In the genomic region with DNA sequence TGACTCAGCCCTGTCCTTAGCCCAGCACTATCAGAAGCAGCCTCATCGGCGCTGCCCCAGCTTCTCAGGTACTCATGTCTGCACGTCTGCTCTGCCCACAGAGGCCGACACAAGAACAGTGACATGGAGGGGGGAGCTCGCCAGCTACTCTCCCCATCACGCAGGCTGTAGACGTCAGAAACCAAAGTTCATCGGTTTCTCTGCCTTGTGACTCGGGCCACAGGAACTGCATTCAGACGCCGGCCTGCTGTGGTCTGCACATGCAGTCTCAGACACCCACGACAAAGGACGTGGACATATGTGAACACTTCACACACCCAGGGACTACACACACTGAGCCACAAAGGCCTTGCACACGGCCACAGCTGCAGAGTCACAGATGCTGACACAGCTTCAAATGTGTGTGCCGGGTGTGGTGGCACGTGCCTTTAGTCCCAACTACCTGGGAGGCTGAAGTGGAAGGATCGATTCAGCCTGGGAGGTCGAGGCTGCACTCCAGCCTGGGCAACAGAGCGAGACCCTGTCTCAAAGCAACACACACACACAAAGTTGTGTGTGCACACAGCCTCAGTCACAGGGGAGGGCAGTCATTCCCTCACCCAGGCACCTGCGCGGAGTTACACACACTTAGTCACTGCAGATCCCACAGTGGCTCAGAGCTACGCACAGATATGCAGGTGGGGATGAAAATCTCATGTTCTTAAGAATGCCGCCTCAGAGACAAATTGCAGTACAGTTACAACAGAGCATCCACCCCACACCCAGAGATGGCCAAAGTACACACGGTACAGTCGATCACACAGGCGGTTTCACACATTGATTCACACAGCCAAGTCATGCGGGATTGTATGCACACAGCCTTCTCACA, we compare ENCODE assay signal across 1 cellular context.
TF ChIP-seq lines count a peak whose summit lies in the region.

No MANE protein-coding gene starts in this region.

TF ChIP-seq in HepG2, 621 proteins besides CTCF, POLR2A, EP300 and RAD21 (continued from another document and continues in another):
- TF ChIP-seq, protein P1, sequence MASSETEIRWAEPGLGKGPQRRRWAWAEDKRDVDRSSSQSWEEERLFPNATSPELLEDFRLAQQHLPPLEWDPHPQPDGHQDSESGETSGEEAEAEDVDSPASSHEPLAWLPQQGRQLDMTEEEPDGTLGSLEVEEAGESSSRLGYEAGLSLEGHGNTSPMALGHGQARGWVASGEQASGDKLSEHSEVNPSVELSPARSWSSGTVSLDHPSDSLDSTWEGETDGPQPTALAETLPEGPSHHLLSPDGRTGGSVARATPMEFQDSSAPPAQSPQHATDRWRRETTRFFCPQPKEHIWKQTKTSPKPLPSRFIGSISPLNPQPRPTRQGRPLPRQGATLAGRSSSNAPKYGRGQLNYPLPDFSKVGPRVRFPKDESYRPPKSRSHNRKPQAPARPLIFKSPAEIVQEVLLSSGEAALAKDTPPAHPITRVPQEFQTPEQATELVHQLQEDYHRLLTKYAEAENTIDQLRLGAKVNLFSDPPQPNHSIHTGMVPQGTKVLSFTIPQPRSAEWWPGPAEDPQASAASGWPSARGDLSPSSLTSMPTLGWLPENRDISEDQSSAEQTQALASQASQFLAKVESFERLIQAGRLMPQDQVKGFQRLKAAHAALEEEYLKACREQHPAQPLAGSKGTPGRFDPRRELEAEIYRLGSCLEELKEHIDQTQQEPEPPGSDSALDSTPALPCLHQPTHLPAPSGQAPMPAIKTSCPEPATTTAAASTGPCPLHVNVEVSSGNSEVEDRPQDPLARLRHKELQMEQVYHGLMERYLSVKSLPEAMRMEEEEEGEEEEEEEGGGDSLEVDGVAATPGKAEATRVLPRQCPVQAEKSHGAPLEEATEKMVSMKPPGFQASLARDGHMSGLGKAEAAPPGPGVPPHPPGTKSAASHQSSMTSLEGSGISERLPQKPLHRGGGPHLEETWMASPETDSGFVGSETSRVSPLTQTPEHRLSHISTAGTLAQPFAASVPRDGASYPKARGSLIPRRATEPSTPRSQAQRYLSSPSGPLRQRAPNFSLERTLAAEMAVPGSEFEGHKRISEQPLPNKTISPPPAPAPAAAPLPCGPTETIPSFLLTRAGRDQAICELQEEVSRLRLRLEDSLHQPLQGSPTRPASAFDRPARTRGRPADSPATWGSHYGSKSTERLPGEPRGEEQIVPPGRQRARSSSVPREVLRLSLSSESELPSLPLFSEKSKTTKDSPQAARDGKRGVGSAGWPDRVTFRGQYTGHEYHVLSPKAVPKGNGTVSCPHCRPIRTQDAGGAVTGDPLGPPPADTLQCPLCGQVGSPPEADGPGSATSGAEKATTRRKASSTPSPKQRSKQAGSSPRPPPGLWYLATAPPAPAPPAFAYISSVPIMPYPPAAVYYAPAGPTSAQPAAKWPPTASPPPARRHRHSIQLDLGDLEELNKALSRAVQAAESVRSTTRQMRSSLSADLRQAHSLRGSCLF (CRISPR knock-in tag; IDR thresholded peaks at IDR 0.05; ENCODE audit: borderline replicate concordance): no peak
- TF ChIP-seq POLR2AphosphoS2 (IDR thresholded peaks at IDR 0.05; ENCODE audit: low read depth, low read length): peak; percentile 59; the same call in 1 of the 2 replicates
- TF ChIP-seq ZNF10 (CRISPR knock-in tag; IDR thresholded peaks at IDR 0.05; ENCODE audit: borderline replicate concordance, low read depth): no peak
- TF ChIP-seq ZSCAN12 (CRISPR knock-in tag; IDR thresholded peaks at IDR 0.05): no peak
- peak; percentile 89 for TF ChIP-seq TMF1 (CRISPR knock-in tag; IDR thresholded peaks at IDR 0.05; ENCODE audit: low read depth)
- TF ChIP-seq CHCHD3 (CRISPR knock-in tag; IDR thresholded peaks at IDR 0.05): no peak
- TF ChIP-seq, protein P2, sequence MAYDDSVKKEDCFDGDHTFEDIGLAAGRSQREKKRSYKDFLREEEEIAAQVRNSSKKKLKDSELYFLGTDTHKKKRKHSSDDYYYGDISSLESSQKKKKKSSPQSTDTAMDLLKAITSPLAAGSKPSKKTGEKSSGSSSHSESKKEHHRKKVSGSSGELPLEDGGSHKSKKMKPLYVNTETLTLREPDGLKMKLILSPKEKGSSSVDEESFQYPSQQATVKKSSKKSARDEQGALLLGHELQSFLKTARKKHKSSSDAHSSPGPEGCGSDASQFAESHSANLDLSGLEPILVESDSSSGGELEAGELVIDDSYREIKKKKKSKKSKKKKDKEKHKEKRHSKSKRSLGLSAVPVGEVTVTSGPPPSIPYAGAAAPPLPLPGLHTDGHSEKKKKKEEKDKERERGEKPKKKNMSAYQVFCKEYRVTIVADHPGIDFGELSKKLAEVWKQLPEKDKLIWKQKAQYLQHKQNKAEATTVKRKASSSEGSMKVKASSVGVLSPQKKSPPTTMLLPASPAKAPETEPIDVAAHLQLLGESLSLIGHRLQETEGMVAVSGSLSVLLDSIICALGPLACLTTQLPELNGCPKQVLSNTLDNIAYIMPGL (CRISPR knock-in tag; IDR thresholded peaks at IDR 0.05; ENCODE audit: borderline replicate concordance in 1 of 2, low read depth in 1 of 2): peak; percentile 50 to 93; a peak in 2 of 4 replicates
- TF ChIP-seq IKZF4 (CRISPR knock-in tag; IDR thresholded peaks at IDR 0.05; ENCODE audit: borderline replicate concordance, low read depth, not compliant biosample characterization): no peak
- TF ChIP-seq, protein P3, sequence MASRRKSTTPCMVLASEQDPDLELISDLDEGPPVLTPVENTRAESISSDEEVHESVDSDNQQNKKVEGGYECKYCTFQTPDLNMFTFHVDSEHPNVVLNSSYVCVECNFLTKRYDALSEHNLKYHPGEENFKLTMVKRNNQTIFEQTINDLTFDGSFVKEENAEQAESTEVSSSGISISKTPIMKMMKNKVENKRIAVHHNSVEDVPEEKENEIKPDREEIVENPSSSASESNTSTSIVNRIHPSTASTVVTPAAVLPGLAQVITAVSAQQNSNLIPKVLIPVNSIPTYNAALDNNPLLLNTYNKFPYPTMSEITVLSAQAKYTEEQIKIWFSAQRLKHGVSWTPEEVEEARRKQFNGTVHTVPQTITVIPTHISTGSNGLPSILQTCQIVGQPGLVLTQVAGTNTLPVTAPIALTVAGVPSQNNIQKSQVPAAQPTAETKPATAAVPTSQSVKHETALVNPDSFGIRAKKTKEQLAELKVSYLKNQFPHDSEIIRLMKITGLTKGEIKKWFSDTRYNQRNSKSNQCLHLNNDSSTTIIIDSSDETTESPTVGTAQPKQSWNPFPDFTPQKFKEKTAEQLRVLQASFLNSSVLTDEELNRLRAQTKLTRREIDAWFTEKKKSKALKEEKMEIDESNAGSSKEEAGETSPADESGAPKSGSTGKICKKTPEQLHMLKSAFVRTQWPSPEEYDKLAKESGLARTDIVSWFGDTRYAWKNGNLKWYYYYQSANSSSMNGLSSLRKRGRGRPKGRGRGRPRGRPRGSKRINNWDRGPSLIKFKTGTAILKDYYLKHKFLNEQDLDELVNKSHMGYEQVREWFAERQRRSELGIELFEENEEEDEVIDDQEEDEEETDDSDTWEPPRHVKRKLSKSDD (CRISPR knock-in tag; IDR thresholded peaks at IDR 0.05; ENCODE audit: low read depth): no peak; the same call in 1 of the 2 replicates
- TF ChIP-seq NAIF1 (CRISPR knock-in tag; IDR thresholded peaks at IDR 0.05; ENCODE audit: borderline replicate concordance): peak; percentile 78; the same call in 1 of the 2 replicates
- TF ChIP-seq, protein P4, sequence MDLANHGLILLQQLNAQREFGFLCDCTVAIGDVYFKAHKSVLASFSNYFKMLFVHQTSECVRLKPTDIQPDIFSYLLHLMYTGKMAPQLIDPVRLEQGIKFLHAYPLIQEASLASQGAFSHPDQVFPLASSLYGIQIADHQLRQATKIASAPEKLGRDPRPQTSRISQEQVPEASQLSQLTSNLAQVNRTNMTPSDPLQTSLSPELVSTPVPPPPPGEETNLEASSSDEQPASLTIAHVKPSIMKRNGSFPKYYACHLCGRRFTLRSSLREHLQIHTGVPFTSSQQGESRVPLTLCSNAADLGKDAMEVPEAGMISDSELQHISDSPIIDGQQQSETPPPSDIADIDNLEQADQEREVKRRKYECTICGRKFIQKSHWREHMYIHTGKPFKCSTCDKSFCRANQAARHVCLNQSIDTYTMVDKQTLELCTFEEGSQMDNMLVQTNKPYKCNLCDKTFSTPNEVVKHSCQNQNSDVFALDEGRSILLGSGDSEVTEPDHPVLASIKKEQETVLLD (CRISPR knock-in tag; IDR thresholded peaks at IDR 0.05; ENCODE audit: low read depth): no peak; the same call in 1 of the 2 replicates
- no peak for TF ChIP-seq ZNF468 (CRISPR knock-in tag; IDR thresholded peaks at IDR 0.05)
- peak; percentile 98 for TF ChIP-seq POLR2AphosphoS5 (IDR thresholded peaks at IDR 0.05; ENCODE audit: low read depth, low read length)
- TF ChIP-seq ZSCAN9 (CRISPR knock-in tag; IDR thresholded peaks at IDR 0.05; ENCODE audit: borderline replicate concordance): peak; percentile 83; the same call in 1 of the 2 replicates
- TF ChIP-seq ZNF674 (CRISPR knock-in tag; IDR thresholded peaks at IDR 0.05; ENCODE audit: low read depth): no peak
- no peak for TF ChIP-seq SMAD9 (CRISPR knock-in tag; IDR thresholded peaks at IDR 0.05)
- TF ChIP-seq SUZ12 (IDR thresholded peaks at IDR 0.05; ENCODE audit: low read depth, low read length): no peak
- TF ChIP-seq ZNF101 (CRISPR knock-in tag; IDR thresholded peaks at IDR 0.05; ENCODE audit: borderline replicate concordance, low read depth): peak; percentile 66; the same call in 1 of the 2 replicates
- TF ChIP-seq EED (CRISPR knock-in tag; IDR thresholded peaks at IDR 0.05): no peak; the same call in 1 of the 2 replicates
- TF ChIP-seq ZC3H13 (CRISPR knock-in tag; IDR thresholded peaks at IDR 0.05): peak; percentile 60; the same call in 1 of the 2 replicates
- TF ChIP-seq ADNP (CRISPR knock-in tag; IDR thresholded peaks at IDR 0.05): 0 out of 2 replicates have a peak, but pooled peaks have one; percentile 27
- TF ChIP-seq ARNT (IDR thresholded peaks at IDR 0.05): no peak
- TF ChIP-seq POGZ (CRISPR knock-in tag; IDR thresholded peaks at IDR 0.05): peak; percentile 62; the same call in 1 of the 2 replicates
- no peak; the same call in 1 of the 2 replicates for TF ChIP-seq TOPORS (CRISPR knock-in tag; IDR thresholded peaks at IDR 0.05)
- peak; percentile 28; the same call in 1 of the 2 replicates for TF ChIP-seq MAZ (IDR thresholded peaks at IDR 0.05; ENCODE audit: borderline replicate concordance, low read depth, low read length)
- TF ChIP-seq MAZ (CRISPR knock-in tag; IDR thresholded peaks at IDR 0.05; ENCODE audit: low read depth): no peak
- TF ChIP-seq, protein P5, sequence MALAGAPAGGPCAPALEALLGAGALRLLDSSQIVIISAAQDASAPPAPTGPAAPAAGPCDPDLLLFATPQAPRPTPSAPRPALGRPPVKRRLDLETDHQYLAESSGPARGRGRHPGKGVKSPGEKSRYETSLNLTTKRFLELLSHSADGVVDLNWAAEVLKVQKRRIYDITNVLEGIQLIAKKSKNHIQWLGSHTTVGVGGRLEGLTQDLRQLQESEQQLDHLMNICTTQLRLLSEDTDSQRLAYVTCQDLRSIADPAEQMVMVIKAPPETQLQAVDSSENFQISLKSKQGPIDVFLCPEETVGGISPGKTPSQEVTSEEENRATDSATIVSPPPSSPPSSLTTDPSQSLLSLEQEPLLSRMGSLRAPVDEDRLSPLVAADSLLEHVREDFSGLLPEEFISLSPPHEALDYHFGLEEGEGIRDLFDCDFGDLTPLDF (CRISPR knock-in tag; IDR thresholded peaks at IDR 0.05): no peak
- no peak; the same call in 1 of the 2 replicates for TF ChIP-seq JUND (CRISPR knock-in tag; IDR thresholded peaks at IDR 0.05)
- no peak for TF ChIP-seq RBM39 (IDR thresholded peaks at IDR 0.05; ENCODE audit: low read depth, low read length, poor library complexity, severe bottlenecking)
- peak; percentile 41; the same call in 1 of the 2 replicates for TF ChIP-seq ZNF746 (CRISPR knock-in tag; IDR thresholded peaks at IDR 0.05)
- TF ChIP-seq, protein P6, sequence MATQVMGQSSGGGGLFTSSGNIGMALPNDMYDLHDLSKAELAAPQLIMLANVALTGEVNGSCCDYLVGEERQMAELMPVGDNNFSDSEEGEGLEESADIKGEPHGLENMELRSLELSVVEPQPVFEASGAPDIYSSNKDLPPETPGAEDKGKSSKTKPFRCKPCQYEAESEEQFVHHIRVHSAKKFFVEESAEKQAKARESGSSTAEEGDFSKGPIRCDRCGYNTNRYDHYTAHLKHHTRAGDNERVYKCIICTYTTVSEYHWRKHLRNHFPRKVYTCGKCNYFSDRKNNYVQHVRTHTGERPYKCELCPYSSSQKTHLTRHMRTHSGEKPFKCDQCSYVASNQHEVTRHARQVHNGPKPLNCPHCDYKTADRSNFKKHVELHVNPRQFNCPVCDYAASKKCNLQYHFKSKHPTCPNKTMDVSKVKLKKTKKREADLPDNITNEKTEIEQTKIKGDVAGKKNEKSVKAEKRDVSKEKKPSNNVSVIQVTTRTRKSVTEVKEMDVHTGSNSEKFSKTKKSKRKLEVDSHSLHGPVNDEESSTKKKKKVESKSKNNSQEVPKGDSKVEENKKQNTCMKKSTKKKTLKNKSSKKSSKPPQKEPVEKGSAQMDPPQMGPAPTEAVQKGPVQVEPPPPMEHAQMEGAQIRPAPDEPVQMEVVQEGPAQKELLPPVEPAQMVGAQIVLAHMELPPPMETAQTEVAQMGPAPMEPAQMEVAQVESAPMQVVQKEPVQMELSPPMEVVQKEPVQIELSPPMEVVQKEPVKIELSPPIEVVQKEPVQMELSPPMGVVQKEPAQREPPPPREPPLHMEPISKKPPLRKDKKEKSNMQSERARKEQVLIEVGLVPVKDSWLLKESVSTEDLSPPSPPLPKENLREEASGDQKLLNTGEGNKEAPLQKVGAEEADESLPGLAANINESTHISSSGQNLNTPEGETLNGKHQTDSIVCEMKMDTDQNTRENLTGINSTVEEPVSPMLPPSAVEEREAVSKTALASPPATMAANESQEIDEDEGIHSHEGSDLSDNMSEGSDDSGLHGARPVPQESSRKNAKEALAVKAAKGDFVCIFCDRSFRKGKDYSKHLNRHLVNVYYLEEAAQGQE (IDR thresholded peaks at IDR 0.05; ENCODE audit: borderline replicate concordance in 1 of 2, low read depth in 1 of 2, low read length in 2 of 2): no peak; a peak in 1 of 4 replicates
- peak; percentile 39; the same call in 1 of the 2 replicates for TF ChIP-seq ZNF143 (CRISPR knock-in tag; IDR thresholded peaks at IDR 0.05)
- no peak for TF ChIP-seq NFE2L2 (IDR thresholded peaks at IDR 0.05; ENCODE audit: low read length)
- TF ChIP-seq, protein P7, sequence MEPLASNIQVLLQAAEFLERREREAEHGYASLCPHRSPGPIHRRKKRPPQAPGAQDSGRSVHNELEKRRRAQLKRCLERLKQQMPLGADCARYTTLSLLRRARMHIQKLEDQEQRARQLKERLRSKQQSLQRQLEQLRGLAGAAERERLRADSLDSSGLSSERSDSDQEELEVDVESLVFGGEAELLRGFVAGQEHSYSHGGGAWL (CRISPR knock-in tag; IDR thresholded peaks at IDR 0.05): peak; percentile 32; the same call in 1 of the 2 replicates
- TF ChIP-seq ISL2 (CRISPR knock-in tag; IDR thresholded peaks at IDR 0.05): peak; percentile 62
- 0 out of 2 replicates have a peak, but pooled peaks have one; percentile 12 for TF ChIP-seq SP5 (CRISPR knock-in tag; IDR thresholded peaks at IDR 0.05; ENCODE audit: borderline replicate concordance, low read depth)
- peak; percentile 89 for TF ChIP-seq BORCS8-MEF2B (CRISPR knock-in tag; IDR thresholded peaks at IDR 0.05)
- TF ChIP-seq ZNF619 (CRISPR knock-in tag; IDR thresholded peaks at IDR 0.05): no peak
- TF ChIP-seq, protein P8, sequence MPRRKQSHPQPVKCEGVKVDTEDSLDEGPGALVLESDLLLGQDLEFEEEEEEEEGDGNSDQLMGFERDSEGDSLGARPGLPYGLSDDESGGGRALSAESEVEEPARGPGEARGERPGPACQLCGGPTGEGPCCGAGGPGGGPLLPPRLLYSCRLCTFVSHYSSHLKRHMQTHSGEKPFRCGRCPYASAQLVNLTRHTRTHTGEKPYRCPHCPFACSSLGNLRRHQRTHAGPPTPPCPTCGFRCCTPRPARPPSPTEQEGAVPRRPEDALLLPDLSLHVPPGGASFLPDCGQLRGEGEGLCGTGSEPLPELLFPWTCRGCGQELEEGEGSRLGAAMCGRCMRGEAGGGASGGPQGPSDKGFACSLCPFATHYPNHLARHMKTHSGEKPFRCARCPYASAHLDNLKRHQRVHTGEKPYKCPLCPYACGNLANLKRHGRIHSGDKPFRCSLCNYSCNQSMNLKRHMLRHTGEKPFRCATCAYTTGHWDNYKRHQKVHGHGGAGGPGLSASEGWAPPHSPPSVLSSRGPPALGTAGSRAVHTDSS (CRISPR knock-in tag; conservative IDR thresholded peaks at IDR 0.05): no peak
